Comparison of ENCODE assay signal across 17 cellular contexts in genomic region chr16:78638371-78638770, GRCh38.
DNase-seq lines count a peak whose midpoint lies in the region; ATAC-seq lines count a peak whose summit lies in the region.
"Had no signal": no experiment of that assay in that cellular context is flagged by ENCODE, and none has a peak within 500 bp of the region (broad histone marks: within the 10 kb centered on the region; RNA-seq: fewer than 3 reads in every experiment).

No MANE protein-coding gene starts in this region.

- H2BK120ac ChIP-seq in trophoblast cell (ENCODE audit: insufficient read depth, low read length, poor library complexity) = peak overlapping the region; percentile 96

- no peak overlapping the region for H4K8ac ChIP-seq in trophoblast cell (ENCODE audit: low read depth, low read length)

- H4K91ac ChIP-seq in trophoblast cell (ENCODE audit: low read depth, low read length) = peak overlapping the region; percentile 98

- no peak overlapping the region for H3K4me2 ChIP-seq in trophoblast cell (ENCODE audit: low read length)
- H3K4me2 ChIP-seq: GM23338 had no signal

- no CpG with 5 or more reads among the region's 4 CpGs for WGBS in trophoblast cell (ENCODE audit: extremely low coverage, insufficient coverage, insufficient read length)

- no peak overlapping the region for H2BK12ac ChIP-seq in trophoblast cell (ENCODE audit: low read length)

- H3K79me1 ChIP-seq in trophoblast cell (ENCODE audit: low read length) = peaks cover 54% of the 10 kb centered on the region

- H3K9ac ChIP-seq in trophoblast cell (ENCODE audit: low read length) = no peak overlapping the region

- H3K4me3 ChIP-seq in trophoblast cell (ENCODE audit: low read depth, low read length) = no peak overlapping the region
- H3K4me3 ChIP-seq: GM23338, SK-N-MC had no signal

- no peak overlapping the region for H2AK5ac ChIP-seq in trophoblast cell (ENCODE audit: low read length)

- H3K27ac ChIP-seq in trophoblast cell (ENCODE audit: low read depth, low read length) = peak overlapping the region; percentile 84
- H3K27ac ChIP-seq: 22Rv1, SK-N-MC had no signal

- H4K12ac ChIP-seq in trophoblast cell (ENCODE audit: low read depth, low read length) = no peak overlapping the region

- no peak overlapping the region for H2AFZ ChIP-seq in trophoblast cell (ENCODE audit: insufficient read depth, low read length, poor library complexity)
- H2AFZ ChIP-seq: GM23338 had no signal

- H3K23ac ChIP-seq in trophoblast cell (ENCODE audit: low read length) = no peak overlapping the region

- peaks cover 24 to 26% of the 10 kb centered on the region in 2 experiments for H3K4me1 ChIP-seq in trophoblast cell (ENCODE audit: control insufficient read depth in 1 of 2, insufficient read depth in 2 of 2, low read length in 2 of 2)
- H3K4me1 ChIP-seq: BE2C had no signal

- no peaks in the 10 kb centered on the region for H3K36me3 ChIP-seq in trophoblast cell (ENCODE audit: control insufficient read depth in 1 of 2, insufficient read depth in 2 of 2, low read length in 2 of 2)
- H3K36me3 ChIP-seq: BE2C had no signal

- no peak overlapping the region for H3K14ac ChIP-seq in trophoblast cell (ENCODE audit: low read length)

- no peak for ATAC-seq in GM18873 (IDR thresholded peaks at IDR 0.05; ENCODE audit: low FRiP score, unreplicated experiment)
- ATAC-seq: GM23338 had no signal

- H3K18ac ChIP-seq in trophoblast cell (ENCODE audit: low read length) = no peak overlapping the region

- peaks cover 4% of the 10 kb centered on the region for H3K79me2 ChIP-seq in trophoblast cell (ENCODE audit: control insufficient read depth, insufficient read depth, low read length, poor library complexity)

- H3K9me3 ChIP-seq in trophoblast cell (ENCODE audit: insufficient read depth, low read depth, low read length) = no peaks in the 10 kb centered on the region
- H3K9me3 ChIP-seq: BE2C had no signal

- H3K27me3 ChIP-seq in trophoblast cell (ENCODE audit: insufficient read depth, low read length) = no peaks in the 10 kb centered on the region
- H3K27me3 ChIP-seq: BE2C had no signal

- H3K4ac ChIP-seq in trophoblast cell (ENCODE audit: low read depth, low read length) = no peak overlapping the region

- peak; percentile 8 to 76 (median 72) for DNase-seq in NCI-H1417 (lab: John Stamatoyannopoulos, UW)
- no peak for DNase-seq in NCI-H1417 treated with DMSO at 0.1 percent for 48 hours (lab: John Stamatoyannopoulos, UW)
- peak; percentile 39 for DNase-seq in NCI-H146 treated with DMSO at 0.1 percent for 48 hours (lab: John Stamatoyannopoulos, UW; ENCODE audit: unreplicated experiment)
- DNase-seq in NCI-H510A treated with DMSO at 0.1 percent for 48 hours (lab: John Stamatoyannopoulos, UW) = peak; percentile 71
- DNase-seq in trophoblast cell = peak in 1 of 2 donors; percentile 4
- no peak for DNase-seq in NCI-H226
- no peak for DNase-seq in effector CD4-positive, alpha-beta T cell
- DNase-seq: BE2C; CD4-positive, alpha-beta T cell; DND-41; GF-D8; NCI-H1694 treated with DMSO at 0.1 percent for 48 hours; NCI-H82 had no signal

- H2BK5ac ChIP-seq in trophoblast cell (ENCODE audit: low read depth, low read length, poor library complexity) = peak overlapping the region; percentile 83

Comparison
In these comparisons a context has a peak if more than half of its experiments do, and no peak if none do; other contexts are left out.
1. DNase-seq: peak in NCI-H1417 (3 of 3), NCI-H146 treated with DMSO at 0.1 percent for 48 hours (single experiment) and NCI-H510A treated with DMSO at 0.1 percent for 48 hours (single experiment); none in NCI-H1417 treated with DMSO at 0.1 percent for 48 hours (single experiment), NCI-H226 (single experiment) and effector CD4-positive, alpha-beta T cell (single experiment).